25 cellular contexts compared by ENCODE assay signal in genomic region chr2:48543895-48544294, GRCh38. TPM values are rescaled to one million over a fixed set of nuclear protein-coding genes. Genes with fewer than 3 reads are reported as not detected.
DNase-seq lines count a peak whose midpoint lies in the region; ATAC-seq and TF ChIP-seq lines count a peak whose summit lies in the region.
"Had no signal": no experiment of that assay in that cellular context is flagged by ENCODE, and none has a peak within 500 bp of the region (broad histone marks: within the 10 kb centered on the region; RNA-seq: fewer than 3 reads in every experiment).

No MANE protein-coding gene starts in this region.

- H3K27me3 ChIP-seq in sigmoid colon: no peaks in the 10 kb centered on the region
- H3K27me3 ChIP-seq: Peyer's patch, SJSA1 had no signal

- no peaks in the 10 kb centered on the region for H3K36me3 Mint-ChIP-seq in chondrocyte (ENCODE audit: low read depth)
- H3K36me3 Mint-ChIP-seq: CD14-positive monocyte had no signal

- WGBS in sigmoid colon, 2 donors: 78 to 86% methylated on average over 1 of the region's 1 CpG

- no peaks in the 10 kb centered on the region for H3K9me2 ChIP-seq in OCI-LY7 (ENCODE audit: insufficient read depth, low read length)

- TF ChIP-seq EP300 in sigmoid colon (IDR thresholded peaks at IDR 0.05): no peak

- H3K4me1 ChIP-seq in sigmoid colon (peaks cover 0 to 95% (median 76%) of the 10 kb centered on the region in 4 donors), OCI-LY7 (ENCODE audit: insufficient read depth, low read length, poor library complexity, severe bottlenecking) (no peaks in the 10 kb centered on the region)
- H3K4me1 ChIP-seq: Peyer's patch had no signal

- H3K9me3 ChIP-seq in sigmoid colon (no peaks in the 10 kb centered on the region), OCI-LY7 (ENCODE audit: low read length) (no peaks in the 10 kb centered on the region)
- H3K9me3 ChIP-seq: Peyer's patch, SJSA1 had no signal

- peak; percentile 14 for DNase-seq in AG04449 (ENCODE audit: low read depth, low spot score)
- no peak for DNase-seq in chondrocyte (ENCODE audit: low spot score)
- DNase-seq in fibroblast of the aortic adventitia (ENCODE audit: low read depth): peak; percentile 54
- DNase-seq in sigmoid colon: no peak
- no peak for DNase-seq in OCI-LY7 (ENCODE audit: low spot score)
- DNase-seq: DMS53, GDM1, HCEC 1CT, KBM-7, NCI-H1092 treated with DMSO at 0.1 percent for 48 hours, NCI-H146, NCI-H2029, NCI-H2171, NCI-H345, NCI-H524, NCI-H774, Peyer's patch had no signal

- POLR2A ChIA-PET in AG04449 (lab: Yijun Ruan, JAX) (no interaction called here), OCI-LY7 (lab: Charles Lee) (interaction anchor here (0.6 kb wide), 1 partner anchor 20 kb away, joined by 5 read pairs; no protein-coding TSS in a partner anchor)

- H3K79me2 ChIP-seq in OCI-LY7 (ENCODE audit: insufficient read depth, low read depth, low read length): no peaks in the 10 kb centered on the region

- CTCF ChIA-PET in AG04449 (lab: Yijun Ruan, JAX): interaction anchor here (1.0 to 2.2 kb wide), 7 partner anchors 9 to 89 kb away, joined by 3 to 10 read pairs (median 4); partner anchors contain the start of gene STON1
- CTCF ChIA-PET in OCI-LY7 (lab: Charles Lee; ENCODE audit: unreplicated experiment): no interaction called here

- H4K20me1 ChIP-seq in OCI-LY7 (ENCODE audit: insufficient read depth, low read length): no peaks in the 10 kb centered on the region

- H2AFZ ChIP-seq in OCI-LY7 (ENCODE audit: low read length): no peak overlapping the region
- H2AFZ ChIP-seq: GM23338 had no signal

- intact Hi-C loops in sigmoid colon (cut with DNase I) (no loop called here), OCI-LY7 (cut with micrococcal nuclease; ENCODE audit: unreplicated experiment) (no loop called here)

- no peak overlapping the region for H3K4me2 ChIP-seq in OCI-LY7 (ENCODE audit: low read length)
- H3K4me2 ChIP-seq: GM23338 had no signal

- BruUV-seq in OCI-LY7 (replicated peaks; lab: Mats Ljungman, UMichigan): no TSS peak

- no peak overlapping the region for H3K4me3 ChIP-seq in AG04449 (ENCODE audit: low read depth, low read length)
- no peak overlapping the region for H3K4me3 ChIP-seq in fibroblast of the aortic adventitia (ENCODE audit: low read depth, low read length)
- H3K4me3 ChIP-seq in sigmoid colon: no peak overlapping the region
- H3K4me3 ChIP-seq in OCI-LY7 (ENCODE audit: low read depth, low read length, poor library complexity, severe bottlenecking): no peak overlapping the region
- H3K4me3 ChIP-seq: GM23338, Peyer's patch, SJSA1 had no signal

- H3K27ac Mint-ChIP-seq in chondrocyte (ENCODE audit: unreplicated experiment): peak overlapping the region; percentile 1
- H3K27ac Mint-ChIP-seq: B cell, GM23338 had no signal

- H3K4me1 Mint-ChIP-seq in chondrocyte (ENCODE audit: low read depth): peaks cover 16% of the 10 kb centered on the region
- H3K4me1 Mint-ChIP-seq: B cell, CD14-positive monocyte had no signal

- TF ChIP-seq POLR2A in sigmoid colon (IDR thresholded peaks at IDR 0.05): no peak

- no peaks in the 10 kb centered on the region for H3K27me3 Mint-ChIP-seq in chondrocyte (ENCODE audit: low read depth)
- H3K27me3 Mint-ChIP-seq: B cell had no signal

- H3K36me3 ChIP-seq in sigmoid colon (peaks cover 0 to 8% (median 4%) of the 10 kb centered on the region in 4 donors), OCI-LY7 (ENCODE audit: insufficient read depth, low read length) (no peaks in the 10 kb centered on the region)
- H3K36me3 ChIP-seq: Peyer's patch, SJSA1 had no signal

- H3K9me3 Mint-ChIP-seq in chondrocyte (ENCODE audit: low read depth): no peaks in the 10 kb centered on the region
- H3K9me3 Mint-ChIP-seq: GM23338 had no signal

- no peak for TF ChIP-seq CTCF in AG04449 (IDR thresholded peaks at IDR 0.05; ENCODE audit: insufficient read depth, low read length, missing control alignments)
- no peak for TF ChIP-seq CTCF in chondrocyte (IDR thresholded peaks at IDR 0.05)
- no peak for TF ChIP-seq CTCF in fibroblast of the aortic adventitia (IDR thresholded peaks at IDR 0.05; ENCODE audit: insufficient read depth, low read length)
- TF ChIP-seq CTCF in sigmoid colon (IDR thresholded peaks at IDR 0.05): no peak
- TF ChIP-seq CTCF in OCI-LY7 (conservative IDR thresholded peaks at IDR 0.05; ENCODE audit: low read length): no peak

- H3K27ac ChIP-seq in sigmoid colon: peak overlapping the region; percentile 2 to 71 (median 40)
- H3K27ac ChIP-seq in OCI-LY7 (ENCODE audit: low read depth, low read length, poor library complexity, severe bottlenecking): no peak overlapping the region
- H3K27ac ChIP-seq: HL-60, Peyer's patch, SJSA1 had no signal

- no peak overlapping the region for H3K4me3 Mint-ChIP-seq in chondrocyte (ENCODE audit: unreplicated experiment)
- H3K4me3 Mint-ChIP-seq: B cell, CD14-positive monocyte, GM23338 had no signal

- ATAC-seq in HG03135 (IDR thresholded peaks at IDR 0.05; ENCODE audit: unreplicated experiment): no peak
- no peak for ATAC-seq in GM18861 (IDR thresholded peaks at IDR 0.05; ENCODE audit: unreplicated experiment)
- ATAC-seq: GM23338 had no signal

RNA-seq across cellular contexts. Expression of gene STON1, which starts 13.9 kb away (rescaled TPM):
- total RNA-seq in chondrocyte (8.7 to 18.0 TPM (median 9.6 TPM) in 3 replicates), fibroblast of the aortic adventitia (ENCODE audit: low replicate concordance) (24.6 and 79.9 TPM in 2 replicates), sigmoid colon (100 to 1,000 TPM; 121 to 218 (median 188) TPM), OCI-LY7 (2022) (0.51 and 0.96 TPM in 2 replicates)
- 1 to 10 TPM; 1.8 to 6.1 (median 1.8) TPM for polyA plus RNA-seq in sigmoid colon
- total RNA-seq in OCI-LY7 (2014; rRNA removed; shearing (Covaris generic)): 0.18 and 0.88 TPM in 2 replicates
- total RNA-seq: HT-29 had no signal

Comparison
In these comparisons a context has a peak if more than half of its experiments do, and no peak if none do; other contexts are left out.
1. DNase-seq: peak in AG04449 (single experiment) and fibroblast of the aortic adventitia (single experiment); none in chondrocyte (single experiment), sigmoid colon (single experiment) and OCI-LY7 (single experiment).